In genomic region chr5:121667292-121667691, GRCh38 we compare ENCODE assay signal across 23 cellular contexts.
"Had no signal": no experiment of that assay in that cellular context is flagged by ENCODE, and none has a peak within 500 bp of the region (broad histone marks: within the 10 kb centered on the region; RNA-seq: fewer than 3 reads in every experiment).

No MANE protein-coding gene starts in this region.

- H3K27me3 ChIP-seq: neural progenitor cell, right lobe of liver, tibial artery, upper lobe of left lung, uterus had no signal

- DNase-seq: effector CD4-positive, alpha-beta T cell; endodermal cell; foreskin melanocyte; head of caudate nucleus; hippocampal formation; left colon; left ventricle myocardium superior; mesenchymal stem cell; midbrain; nucleus accumbens; retina; right lobe of liver; stimulated activated CD4-positive, alpha-beta T cell treated with anti-CD3 and anti-CD28 coated beads, Interleukin-4, amount 100 ng/mL, for 1 hour; stimulated activated CD8-positive, alpha-beta memory T cell treated with anti-CD3 and anti-CD28 coated beads, Interleukin-4, amount 100 ng/mL, for 48 hours; tibial artery; upper lobe of left lung; uterus had no signal

- H3K4me3 ChIP-seq: lung, neural progenitor cell, prostate gland, right lobe of liver, tibial artery, upper lobe of left lung, uterus had no signal

- H3K9me3 ChIP-seq: prostate gland, right lobe of liver, tibial artery, uterus had no signal

- H3K4me1 ChIP-seq: neural progenitor cell, parathyroid adenoma, prostate gland, right lobe of liver, tibial artery, upper lobe of left lung, uterus had no signal

- ATAC-seq: left colon; left ventricle myocardium superior; natural killer cell treated with Interleukin-12 subunit alpha and Interleukin-12 subunit beta and Interleukin-15 and Interleukin-18, amount 100 ng/mL, for 72 hours; right lobe of liver; stimulated activated effector memory CD8-positive, alpha-beta T cell treated with anti-CD3 and anti-CD28 coated beads, Interleukin-12 subunit alpha, Interleukin-12 subunit beta, amount 100 ng/mL, for 72 hours had no signal

- H3K36me3 ChIP-seq: prostate gland, right lobe of liver, tibial artery, upper lobe of left lung, uterus had no signal
